27 cellular contexts compared by ENCODE assay signal in genomic region chr9:36812556-36812955, GRCh38.
"Had no signal": no experiment of that assay in that cellular context is flagged by ENCODE, and none has a peak within 500 bp of the region (broad histone marks: within the 10 kb centered on the region; RNA-seq: fewer than 3 reads in every experiment).

No MANE protein-coding gene starts in this region.

- H3K27ac ChIP-seq: KMS-11, PC-9, RWPE1, SJCRH30 had no signal

- H3K27me3 ChIP-seq: SJCRH30 had no signal

- H2AFZ ChIP-seq: PC-9 had no signal

- H3K36me3 ChIP-seq: SJCRH30 had no signal

- H3K9me3 ChIP-seq: SJCRH30, SK-N-SH had no signal

- H3K9ac ChIP-seq: KMS-11, SK-N-SH had no signal

- H3K4me3 ChIP-seq: PC-9, SJCRH30 had no signal

- H3K4me1 ChIP-seq: SJCRH30 had no signal

- ATAC-seq: Panc1, Right ventricle myocardium inferior had no signal

- DNase-seq: Karpas-422, MM.1S, MV-4-11, NCI-H1092, NCI-H1105, NCI-H1417 treated with DMSO at 0.1 percent for 48 hours, NCI-H1436 treated with DMSO at 0.1 percent for 48 hours, NCI-H1694 treated with DMSO at 0.1 percent for 48 hours, NCI-H187 treated with DMSO at 0.1 percent for 48 hours, NCI-H2081, NCI-H2171 treated with DMSO at 0.1 percent for 48 hours, NCI-H2227 treated with DMSO at 0.1 percent for 48 hours, NCI-H345, NCI-H446, NCI-H510A treated with DMSO at 0.1 percent for 48 hours, NCI-H524 treated with DMSO at 0.1 percent for 48 hours, NCI-H526 treated with DMSO at 0.1 percent for 48 hours, PC-9, SHP77, SIG-M5, SJCRH30, SK-N-SH, SW 1271 had no signal

- H3K4me2 ChIP-seq: KMS-11, PC-9, SK-N-SH had no signal
